1 cellular context compared by ENCODE assay signal in genomic region chr4:35975617-35976355, GRCh38.
TF ChIP-seq lines count a peak whose summit lies in the region.

No MANE protein-coding gene starts in this region.

TF ChIP-seq in GM12878, 131 proteins besides CTCF, POLR2A, EP300 and RAD21 (continued from another document):
- TF ChIP-seq ELK1 (IDR thresholded peaks at IDR 0.05; ENCODE audit: low read depth, low read length) (no peak), MEF2B (IDR thresholded peaks at IDR 0.05; ENCODE audit: partially characterized antibody, poor library complexity, severe bottlenecking) (peak; percentile 54), IKZF2 (IDR thresholded peaks at IDR 0.05) (peak in 1 of 2 experiments; percentile 17; a peak in 2 of 4 replicates)
